In the genomic region with DNA sequence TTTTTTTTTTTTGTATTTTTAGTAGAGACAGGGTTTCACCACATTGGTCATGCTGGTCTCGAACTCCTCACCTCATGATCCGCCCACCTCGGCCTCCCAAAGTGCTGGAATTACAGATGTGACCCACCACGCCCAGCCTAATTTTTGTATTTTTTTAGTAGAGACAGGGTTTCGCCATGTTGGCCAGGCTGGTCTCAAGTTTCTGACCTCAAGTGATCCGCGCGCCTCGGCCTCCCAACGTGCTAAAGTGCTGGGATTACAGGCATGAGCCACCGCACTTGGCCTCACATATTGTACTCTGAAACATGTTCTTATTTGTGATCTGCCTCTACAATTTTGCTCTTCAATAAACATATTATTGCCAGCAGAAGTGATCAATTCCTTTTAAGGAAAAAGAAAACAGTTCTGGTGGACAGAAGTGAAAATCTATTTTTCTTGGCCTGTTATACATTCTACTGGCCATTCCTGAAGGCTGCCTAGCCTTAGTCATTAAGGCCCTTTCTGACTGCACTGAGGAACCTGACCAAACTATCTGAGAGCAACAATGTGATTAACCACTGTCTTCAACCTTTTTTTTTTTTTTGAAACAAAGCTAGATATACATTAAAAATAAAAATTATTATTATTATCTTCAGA, we compare ENCODE assay signal across 20 cellular contexts. TPM values are rescaled to one million over a fixed set of nuclear protein-coding genes. Genes with fewer than 3 reads are reported as not detected.
DNase-seq lines count a peak whose midpoint lies in the region; ATAC-seq and TF ChIP-seq lines count a peak whose summit lies in the region.
"Had no signal": no experiment of that assay in that cellular context is flagged by ENCODE, and none has a peak within 500 bp of the region (broad histone marks: within the 10 kb centered on the region; RNA-seq: fewer than 3 reads in every experiment).

No MANE protein-coding gene starts in this region.

- H3K27me3 Mint-ChIP-seq in WTC11 (ENCODE audit: low read depth) (no peaks in the 10 kb centered on the region), endodermal cell (ENCODE audit: insufficient read depth) (no peaks in the 10 kb centered on the region)
- no peaks in the 10 kb centered on the region for H3K27me3 Mint-ChIP-seq in activated CD8-positive, alpha-beta memory T cell treated with anti-CD3 and anti-CD28 coated beads, Interleukin-2, amount 10 ng/mL, durations not matched to agents 7 days and 5 days
- H3K27me3 Mint-ChIP-seq: activated CD4-positive, alpha-beta T cell treated with anti-CD3 and anti-CD28 coated beads, Interleukin-2, amount 10 ng/mL, durations not matched to agents 24 days and 14 days; type B pancreatic cell had no signal

- H3K4me3 Mint-ChIP-seq in WTC11 (no peak overlapping the region), endodermal cell (no peak overlapping the region)
- no peak overlapping the region for H3K4me3 Mint-ChIP-seq in activated CD8-positive, alpha-beta memory T cell treated with anti-CD3 and anti-CD28 coated beads, Interleukin-2, amount 10 ng/mL, durations not matched to agents 7 days and 5 days
- H3K4me3 Mint-ChIP-seq: activated CD4-positive, alpha-beta T cell treated with anti-CD3 and anti-CD28 coated beads, Interleukin-2, amount 10 ng/mL, durations not matched to agents 24 days and 14 days; nephron; stimulated activated effector memory CD8-positive, alpha-beta T cell treated with anti-CD3 and anti-CD28 coated beads, Interleukin-12 subunit alpha, Interleukin-12 subunit beta, amount 100 ng/mL, for 72 hours; type B pancreatic cell had no signal

- intact Hi-C loops in psoas muscle (cut with DNase I): no loop called here

- peaks cover 51% of the 10 kb centered on the region for H3K4me1 ChIP-seq in psoas muscle
- H3K4me1 ChIP-seq in endodermal cell (ENCODE audit: control insufficient read depth, insufficient read depth, low read length): no peaks in the 10 kb centered on the region

- peak in 2 of 4 donors; percentile 48 to 61 for ATAC-seq in psoas muscle
- ATAC-seq in WTC11: no peak
- no peak for ATAC-seq in activated CD8-positive, alpha-beta memory T cell treated with anti-CD3 and anti-CD28 coated beads, Interleukin-2, amount 10 ng/mL, durations not matched to agents 7 days and 5 days
- ATAC-seq: K562; stimulated activated effector memory CD8-positive, alpha-beta T cell treated with anti-CD3 and anti-CD28 coated beads, Interleukin-12 subunit alpha, Interleukin-12 subunit beta, amount 100 ng/mL, for 72 hours had no signal

- no peak overlapping the region for H3K9ac ChIP-seq in endodermal cell (ENCODE audit: extremely low read depth, low read length, poor library complexity, severe bottlenecking)

- CTCF ChIA-PET in WTC11 (lab: Charles Lee): no interaction called here
- CTCF ChIA-PET in activated CD8-positive, alpha-beta memory T cell treated with anti-CD3 and anti-CD28 coated beads, Interleukin-2, amount 10 ng/mL, durations not matched to agents 7 days and 5 days (lab: Charles Lee): no interaction called here

- H3K36me3 ChIP-seq in MG63 (peaks cover 23% of the 10 kb centered on the region), psoas muscle (ENCODE audit: insufficient read depth in 1 of 2, low read depth in 1 of 2) (peaks cover 15 to 95% of the 10 kb centered on the region in 2 donors), endodermal cell (ENCODE audit: control insufficient read depth, insufficient read depth, low read length) (peaks cover 66% of the 10 kb centered on the region)

- H3K27me3 ChIP-seq in MG63: no peaks in the 10 kb centered on the region
- no peaks in the 10 kb centered on the region for H3K27me3 ChIP-seq in psoas muscle (ENCODE audit: insufficient read depth in 3 of 3, low read length in 2 of 3)
- H3K27me3 ChIP-seq in endodermal cell (ENCODE audit: control insufficient read depth, insufficient read depth, low read length, poor library complexity, severe bottlenecking): no peaks in the 10 kb centered on the region
- H3K27me3 ChIP-seq: cardiac muscle cell, esophagus muscularis mucosa had no signal

- H3K36me3 Mint-ChIP-seq in WTC11 (peaks cover 73% of the 10 kb centered on the region), endodermal cell (ENCODE audit: low read depth) (peaks cover 76% of the 10 kb centered on the region)
- peaks cover 54% of the 10 kb centered on the region for H3K36me3 Mint-ChIP-seq in activated CD8-positive, alpha-beta memory T cell treated with anti-CD3 and anti-CD28 coated beads, Interleukin-2, amount 10 ng/mL, durations not matched to agents 7 days and 5 days

- no peaks in the 10 kb centered on the region for H3K4me1 Mint-ChIP-seq in WTC11
- no peaks in the 10 kb centered on the region for H3K4me1 Mint-ChIP-seq in endodermal cell
- peaks cover 2% of the 10 kb centered on the region for H3K4me1 Mint-ChIP-seq in activated CD8-positive, alpha-beta memory T cell treated with anti-CD3 and anti-CD28 coated beads, Interleukin-2, amount 10 ng/mL, durations not matched to agents 7 days and 5 days
- H3K4me1 Mint-ChIP-seq: nephron; stimulated activated effector memory CD8-positive, alpha-beta T cell treated with anti-CD3 and anti-CD28 coated beads, Interleukin-12 subunit alpha, Interleukin-12 subunit beta, amount 100 ng/mL, for 72 hours had no signal

- H3K4me3 ChIP-seq in MG63 (no peak overlapping the region), fibroblast of mammary gland (ENCODE audit: control insufficient read depth, low read depth, low read length) (no peak overlapping the region), psoas muscle (no peak overlapping the region), endodermal cell (ENCODE audit: low read length) (no peak overlapping the region)
- H3K4me3 ChIP-seq: cardiac muscle cell, esophagus muscularis mucosa, K562 had no signal

- no peaks in the 10 kb centered on the region for H3K9me3 ChIP-seq in MG63
- H3K9me3 ChIP-seq in psoas muscle: no peaks in the 10 kb centered on the region
- H3K9me3 ChIP-seq in endodermal cell (ENCODE audit: control insufficient read depth, low read length): no peaks in the 10 kb centered on the region
- H3K9me3 ChIP-seq: esophagus muscularis mucosa had no signal

- 76 to 94% (median 76%) methylated on average over 11 of the region's 11 CpGs for WGBS in psoas muscle, 3 donors
- 90 to 96% methylated on average over 11 of the region's 11 CpGs for whole genome bisulfite sequencing in endodermal cell (ENCODE audit: insufficient coverage in 1 of 2, insufficient read length in 1 of 2), 2 experiments

- POLR2A ChIA-PET in WTC11 (lab: Charles Lee): interaction anchor here (0.6 kb wide), 1 partner anchor 15 kb away, joined by 3 read pairs; no protein-coding TSS in a partner anchor

- DNase-seq in AG08395 (ENCODE audit: low spot score) (peak; percentile 17), MG63 (peak; percentile 34), fibroblast of mammary gland (ENCODE audit: low read depth) (peak; percentile 65), psoas muscle (peak in 1 of 2 donors; percentile 63), WTC11 (ENCODE audit: low spot score) (no peak), endodermal cell (no peak)
- no peak for DNase-seq in effector CD8-positive, alpha-beta T cell (lab: John Stamatoyannopoulos, UW)
- no peak for DNase-seq in activated CD8-positive, alpha-beta memory T cell treated with anti-CD3 and anti-CD28 coated beads, Interleukin-2, amount 10 ng/mL, durations not matched to agents 7 days and 5 days
- DNase-seq: ACHN; activated CD4-positive, alpha-beta T cell treated with anti-CD3 and anti-CD28 coated beads, Interleukin-2, amount 10 ng/mL, durations not matched to agents 24 days and 14 days; activated naive CD4-positive, alpha-beta T cell treated with Interleukin-2 at 50 U/mL for 16 hours; NCI-H2081; NCI-H510A; stimulated activated CD4-positive, alpha-beta T cell treated with anti-CD3 and anti-CD28 coated beads, Interleukin-15, amount 100 ng/mL, for 24 hours had no signal

- H3K9me3 Mint-ChIP-seq in WTC11 (no peaks in the 10 kb centered on the region), endodermal cell (no peaks in the 10 kb centered on the region)
- H3K9me3 Mint-ChIP-seq in activated CD8-positive, alpha-beta memory T cell treated with anti-CD3 and anti-CD28 coated beads, Interleukin-2, amount 10 ng/mL, durations not matched to agents 7 days and 5 days (ENCODE audit: low read depth): no peaks in the 10 kb centered on the region
- H3K9me3 Mint-ChIP-seq: activated CD4-positive, alpha-beta T cell treated with anti-CD3 and anti-CD28 coated beads, Interleukin-2, amount 10 ng/mL, durations not matched to agents 24 days and 14 days; nephron; stimulated activated effector memory CD8-positive, alpha-beta T cell treated with anti-CD3 and anti-CD28 coated beads, Interleukin-12 subunit alpha, Interleukin-12 subunit beta, amount 100 ng/mL, for 72 hours; type B pancreatic cell had no signal

- TF ChIP-seq CTCF in fibroblast of mammary gland (conservative IDR thresholded peaks at IDR 0.05; ENCODE audit: control insufficient read depth, insufficient read depth, low read depth, low read length) (no peak), psoas muscle (IDR thresholded peaks at IDR 0.05) (no peak), WTC11 (IDR thresholded peaks at IDR 0.05) (no peak), endodermal cell (conservative IDR thresholded peaks at IDR 0.05) (no peak)

- H3K27ac ChIP-seq in psoas muscle (peak overlapping the region; percentile 81), endodermal cell (ENCODE audit: low read depth, low read length) (no peak overlapping the region)
- H3K27ac ChIP-seq: cardiac muscle cell, esophagus muscularis mucosa had no signal

- H3K27ac Mint-ChIP-seq in WTC11 (no peak overlapping the region), endodermal cell (no peak overlapping the region)
- no peak overlapping the region for H3K27ac Mint-ChIP-seq in activated CD8-positive, alpha-beta memory T cell treated with anti-CD3 and anti-CD28 coated beads, Interleukin-2, amount 10 ng/mL, durations not matched to agents 7 days and 5 days
- H3K27ac Mint-ChIP-seq: activated CD4-positive, alpha-beta T cell treated with anti-CD3 and anti-CD28 coated beads, Interleukin-2, amount 10 ng/mL, durations not matched to agents 24 days and 14 days; nephron; type B pancreatic cell had no signal

RNA-seq across cellular contexts. Expression of a gene that starts 36.1 kb away (rescaled TPM):
- 44.5 and 80.6 TPM in 2 replicates for total RNA-seq in MG63 (2014; rRNA removed; shearing (Covaris generic); ENCODE audit: low replicate concordance)
- total RNA-seq in psoas muscle: 10 to 100 TPM; 36.3 to 45.5 (median 44.4) TPM
- 10 to 100 TPM; 30.7 to 66.2 (median 42.6) TPM for polyA plus RNA-seq in psoas muscle
- total RNA-seq in WTC11 (2021): 49.5 to 56.0 TPM (median 51.3 TPM) in 3 replicates
- 10 to 100 TPM; 69.6 to 73.2 TPM for total RNA-seq in endodermal cell
- polyA plus RNA-seq in endodermal cell (2013, experiment 1 of 2): 97.3 TPM
- 96.2 TPM for polyA plus RNA-seq in endodermal cell (2013, experiment 2 of 2)
- 10 to 100 TPM; 67.8 to 70.9 TPM for total RNA-seq in activated CD8-positive, alpha-beta memory T cell treated with anti-CD3 and anti-CD28 coated beads, Interleukin-2, amount 10 ng/mL, durations not matched to agents 7 days and 5 days

RNA-seq across cellular contexts. Expression of a gene that starts 54.4 kb away (rescaled TPM):
- total RNA-seq in MG63 (2014; rRNA removed; shearing (Covaris generic); ENCODE audit: low replicate concordance): 26.5 and 28.7 TPM in 2 replicates
- 10 to 100 TPM; 19.9 to 28.2 (median 24.0) TPM for total RNA-seq in psoas muscle
- 10 to 100 TPM; 16.5 to 30.1 (median 22.9) TPM for polyA plus RNA-seq in psoas muscle
- 24.4 to 25.4 TPM (median 24.9 TPM) in 3 replicates for total RNA-seq in WTC11 (2021)
- 10 to 100 TPM; 34.7 to 38.6 TPM for total RNA-seq in endodermal cell
- polyA plus RNA-seq in endodermal cell (2013, experiment 1 of 2): 46.6 TPM
- 42.3 TPM for polyA plus RNA-seq in endodermal cell (2013, experiment 2 of 2)
- 10 to 100 TPM; 25.2 to 29.8 TPM for total RNA-seq in activated CD8-positive, alpha-beta memory T cell treated with anti-CD3 and anti-CD28 coated beads, Interleukin-2, amount 10 ng/mL, durations not matched to agents 7 days and 5 days

Comparison
In these comparisons a context has a peak if more than half of its experiments do, and no peak if none do; other contexts are left out.
1. DNase-seq: peak in AG08395 (single experiment), MG63 (single experiment) and fibroblast of mammary gland (single experiment); none in WTC11 (single experiment), endodermal cell (single experiment), effector CD8-positive, alpha-beta T cell (single experiment) and activated CD8-positive, alpha-beta memory T cell treated with anti-CD3 and anti-CD28 coated beads, Interleukin-2, amount 10 ng/mL, durations not matched to agents 7 days and 5 days (single experiment).